Comparison of ENCODE assay signal across 8 cellular contexts in genomic region chr22:38657248-38657909, GRCh38. TPM values are rescaled to one million over a fixed set of nuclear protein-coding genes. Genes with fewer than 3 reads are reported as not detected.
DNase-seq lines count a peak whose midpoint lies in the region; ATAC-seq and TF ChIP-seq lines count a peak whose summit lies in the region.

No MANE protein-coding gene starts in this region.

- TF ChIP-seq CTCF in heart right ventricle (IDR thresholded peaks at IDR 0.05): no peak
- no peak for TF ChIP-seq CTCF in foreskin fibroblast (IDR thresholded peaks at IDR 0.05; ENCODE audit: low read depth, low read length)
- TF ChIP-seq CTCF in prostate gland (IDR thresholded peaks at IDR 0.05): no peak

- no peak for TF ChIP-seq POLR2A in prostate gland (IDR thresholded peaks at IDR 0.05)

- H3K36me3 ChIP-seq in heart right ventricle (peaks cover 0 to 15% (median 0%) of the 10 kb centered on the region in 9 donors), prostate gland (no peaks in the 10 kb centered on the region)

- no peaks in the 10 kb centered on the region for H3K27me3 Mint-ChIP-seq in activated T-cell treated with anti-CD3 and anti-CD28 coated beads, Interleukin-2, amount 50 U/mL, for 4 hours (ENCODE audit: low read depth)

- H3K27me3 ChIP-seq in heart right ventricle (no peaks in the 10 kb centered on the region), prostate gland (replicated peaks; ENCODE audit: insufficient read depth) (no peaks in the 10 kb centered on the region)

- peak overlapping the region in 8 of 10 donors; percentile 95 to 99 (median 96) for H3K27ac ChIP-seq in heart right ventricle
- peak overlapping the region; percentile 91 to 93 for H3K27ac ChIP-seq in prostate gland

- no peaks in the 10 kb centered on the region for H3K36me3 Mint-ChIP-seq in activated T-cell treated with anti-CD3 and anti-CD28 coated beads, Interleukin-2, amount 50 U/mL, for 4 hours (ENCODE audit: insufficient read depth)

- intact Hi-C loops in heart right ventricle (cut with DNase I) (loop anchor here in 1 of 10 donors (10.0 kb wide), 1 partner anchor 153 kb away; the partner anchor contains the start of gene DDX17), cardiac septum (cut with DNase I) (no loop called here), prostate gland (cut with DNase I) (no loop called here)

- WGBS in heart right ventricle, 2 donors: 15 to 16% methylated on average over 10 of the region's 10 CpGs
- WGBS in prostate gland: 12% methylated on average over 10 of the region's 10 CpGs

- H3K9me3 Mint-ChIP-seq in activated T-cell treated with anti-CD3 and anti-CD28 coated beads, Interleukin-2, amount 50 U/mL, for 4 hours: no peaks in the 10 kb centered on the region

- H3K4me1 Mint-ChIP-seq in activated T-cell treated with anti-CD3 and anti-CD28 coated beads, Interleukin-2, amount 50 U/mL, for 4 hours (ENCODE audit: low read depth): peaks cover 14% of the 10 kb centered on the region

- no peaks in the 10 kb centered on the region for H3K9me3 ChIP-seq in heart right ventricle
- no peaks in the 10 kb centered on the region for H3K9me3 ChIP-seq in prostate gland

- ATAC-seq in heart right ventricle: no peak
- ATAC-seq in activated T-cell treated with anti-CD3 and anti-CD28 coated beads, Interleukin-2, amount 50 U/mL, for 4 hours: peak; percentile 26 to 38
- ATAC-seq in GM19467 (IDR thresholded peaks at IDR 0.05; ENCODE audit: unreplicated experiment): no peak

- DNase-seq in heart right ventricle (no peak), cardiac septum (ENCODE audit: low spot score) (no peak), NCI-H1105 (lab: John Stamatoyannopoulos, UW) (peak; percentile 3), foreskin fibroblast (peak in 1 of 2 donors; percentile 42), prostate gland (ENCODE audit: low spot score) (no peak), Ammon's horn (ENCODE audit: low spot score) (no peak)
- peak; percentile 6 for DNase-seq in activated T-cell treated with anti-CD3 and anti-CD28 coated beads, Interleukin-2, amount 50 U/mL, for 4 hours

- peak overlapping the region; percentile 66 to 98 (median 89) for H3K4me3 ChIP-seq in heart right ventricle
- peak overlapping the region; percentile 55 to 96 for H3K4me3 ChIP-seq in foreskin fibroblast (ENCODE audit: low read depth in 1 of 2, low read length in 2 of 2)
- peak overlapping the region; percentile 56 to 96 for H3K4me3 ChIP-seq in prostate gland

- H3K4me1 ChIP-seq in heart right ventricle (peaks cover 3 to 26% (median 19%) of the 10 kb centered on the region in 9 donors), prostate gland (replicated peaks) (peaks cover 7% of the 10 kb centered on the region)

- H3K4me3 Mint-ChIP-seq in activated T-cell treated with anti-CD3 and anti-CD28 coated beads, Interleukin-2, amount 50 U/mL, for 4 hours: peak overlapping the region; percentile 92

RNA-seq across cellular contexts. Expression of gene CBY1, which starts 0.9 kb away (rescaled TPM):
- total RNA-seq in heart right ventricle: 10 to 100 TPM; 33.8 to 51.0 (median 40.5) TPM
- 10 to 100 TPM; 41.6 to 74.7 TPM for polyA plus RNA-seq in heart right ventricle
- total RNA-seq in cardiac septum: 36.9 TPM
- total RNA-seq in activated T-cell treated with anti-CD3 and anti-CD28 coated beads, Interleukin-2, amount 50 U/mL, for 4 hours: 1 to 10 TPM; 4.7 to 6.7 (median 4.9) TPM
- total RNA-seq in prostate gland: 10 to 100 TPM; 24.7 to 41.0 TPM

RNA-seq across cellular contexts. Expression of gene FAM227A, which starts 1.2 kb away (rescaled TPM):
- under 1 TPM; 0.11 to 0.97 (median 0.46) TPM for total RNA-seq in heart right ventricle
- polyA plus RNA-seq in heart right ventricle: under 1 TPM; 0.19 to 0.66 TPM
- total RNA-seq in cardiac septum: 0.46 TPM
- under 1 TPM; 0.46 to 0.86 (median 0.53) TPM for total RNA-seq in activated T-cell treated with anti-CD3 and anti-CD28 coated beads, Interleukin-2, amount 50 U/mL, for 4 hours
- total RNA-seq in prostate gland: 1 to 10 TPM; 1.0 to 2.2 TPM

RNA-seq across cellular contexts. Expression of gene TOMM22, which starts 24.4 kb away (rescaled TPM):
- total RNA-seq in heart right ventricle (10 to 100 TPM; 55.7 to 86.2 (median 72.2) TPM), cardiac septum (55.7 TPM), prostate gland (10 to 100 TPM; 44.5 to 50.8 TPM)
- 10 to 100 TPM; 23.0 to 40.7 TPM for polyA plus RNA-seq in heart right ventricle
- 100 to 1,000 TPM; 247 to 280 (median 249) TPM for total RNA-seq in activated T-cell treated with anti-CD3 and anti-CD28 coated beads, Interleukin-2, amount 50 U/mL, for 4 hours

RNA-seq across cellular contexts. Expression of gene JOSD1, which starts 43.4 kb away (rescaled TPM):
- total RNA-seq in heart right ventricle: 10 to 100 TPM; 13.7 to 37.3 (median 21.8) TPM
- 10 to 100 TPM in 1 of 2 donors, 1 to 10 TPM in 1; 9.6 to 24.2 TPM for polyA plus RNA-seq in heart right ventricle
- 24.0 TPM for total RNA-seq in cardiac septum
- total RNA-seq in activated T-cell treated with anti-CD3 and anti-CD28 coated beads, Interleukin-2, amount 50 U/mL, for 4 hours: 10 to 100 TPM; 65.3 to 76.0 (median 72.8) TPM
- total RNA-seq in prostate gland: 10 to 100 TPM; 56.7 to 69.2 TPM

RNA-seq across cellular contexts. Expression of gene GTPBP1, which starts 48.4 kb away (rescaled TPM):
- total RNA-seq in heart right ventricle: 10 to 100 TPM; 23.0 to 53.2 (median 34.2) TPM
- 10 to 100 TPM; 13.5 to 18.4 TPM for polyA plus RNA-seq in heart right ventricle
- 34.3 TPM for total RNA-seq in cardiac septum
- 10 to 100 TPM; 69.9 to 80.4 (median 76.5) TPM for total RNA-seq in activated T-cell treated with anti-CD3 and anti-CD28 coated beads, Interleukin-2, amount 50 U/mL, for 4 hours
- total RNA-seq in prostate gland: 10 to 100 TPM; 61.9 to 74.5 TPM

Comparison
In these comparisons a context has a peak if more than half of its experiments do, and no peak if none do; other contexts are left out.
1. ATAC-seq: peak in activated T-cell treated with anti-CD3 and anti-CD28 coated beads, Interleukin-2, amount 50 U/mL, for 4 hours (2 of 2); none in heart right ventricle (0 of 8) and GM19467 (single experiment).
2. DNase-seq: peak in NCI-H1105 (single experiment) and activated T-cell treated with anti-CD3 and anti-CD28 coated beads, Interleukin-2, amount 50 U/mL, for 4 hours (single experiment); none in heart right ventricle (0 of 2), cardiac septum (single experiment), prostate gland (single experiment) and Ammon's horn (single experiment).
3. Peak in every context shown above with its lines, with median percentiles within 50 percentile points of each other: H3K4me3 ChIP-seq.